8 cellular contexts compared by ENCODE assay signal in genomic region chr2:28452534-28453081, GRCh38. TPM values are rescaled to one million over a fixed set of nuclear protein-coding genes. Genes with fewer than 3 reads are reported as not detected.
DNase-seq lines count a peak whose midpoint lies in the region; ATAC-seq and TF ChIP-seq lines count a peak whose summit lies in the region.

No MANE protein-coding gene starts in this region.

- H3K4me1 ChIP-seq in OCI-LY1 (ENCODE audit: insufficient read depth, low read length, severe bottlenecking) = no peaks in the 10 kb centered on the region
- peaks cover 34 to 40% of the 10 kb centered on the region in 2 experiments for H3K4me1 ChIP-seq in neutrophil (ENCODE audit: control insufficient read depth in 1 of 2, insufficient read depth in 1 of 2, low read depth in 1 of 2, low read length in 1 of 2)
- no peaks in the 10 kb centered on the region for H3K4me1 ChIP-seq in thoracic aorta (ENCODE audit: control insufficient read depth in 1 of 2, low read depth in 2 of 2)

- H3K4me3 ChIP-seq in BJ (ENCODE audit: low read depth, low read length) (no peak overlapping the region), OCI-LY1 (ENCODE audit: low read depth, low read length, poor library complexity, severe bottlenecking) (no peak overlapping the region), fibroblast of pulmonary artery (replicated peaks; ENCODE audit: low read depth, low read length) (no peak overlapping the region), neutrophil (ENCODE audit: low read depth in 1 of 2, low read length in 1 of 2) (no peak overlapping the region), thoracic aorta (no peak overlapping the region)

- POLR2A ChIA-PET in BJ (lab: Charles Lee) = no interaction called here

- H3K27ac ChIP-seq in OCI-LY1 (ENCODE audit: low read depth, low read length, poor library complexity, severe bottlenecking) (no peak overlapping the region), neutrophil (no peak overlapping the region), thoracic aorta (no peak overlapping the region)

- H3K9me3 ChIP-seq in OCI-LY1 (ENCODE audit: low read length) = no peaks in the 10 kb centered on the region
- H3K9me3 ChIP-seq in neutrophil = no peaks in the 10 kb centered on the region
- no peaks in the 10 kb centered on the region for H3K9me3 ChIP-seq in thoracic aorta

- no peaks in the 10 kb centered on the region for H3F3A ChIP-seq in OCI-LY1 (ENCODE audit: insufficient read depth, low read length)

- H3K4me2 ChIP-seq in OCI-LY1 (ENCODE audit: low read length) = no peak overlapping the region

- H3K79me2 ChIP-seq in OCI-LY1 (ENCODE audit: insufficient read depth, low read length) = no peaks in the 10 kb centered on the region

- TF ChIP-seq CTCF in BJ (IDR thresholded peaks at IDR 0.05; ENCODE audit: insufficient read depth, low read depth, low read length) (peak; percentile 97), OCI-LY1 (IDR thresholded peaks at IDR 0.05; ENCODE audit: low read length) (peak; percentile 89), fibroblast of pulmonary artery (IDR thresholded peaks at IDR 0.05; ENCODE audit: low read length, missing control alignments) (peak; percentile 98), neutrophil (IDR thresholded peaks at IDR 0.05) (peak; percentile 97), thoracic aorta (IDR thresholded peaks at IDR 0.05) (peak; percentile 89)

- no peak overlapping the region for H3K9ac ChIP-seq in OCI-LY1 (ENCODE audit: low read length)

- no peaks in the 10 kb centered on the region for H3K27me3 ChIP-seq in BJ (ENCODE audit: control insufficient read depth, insufficient read depth, low read length)
- 0 out of 2 replicates have a peak, but pooled peaks cover 3% of the 10 kb centered on the region for H3K27me3 ChIP-seq in OCI-LY1 (ENCODE audit: insufficient read depth, low read length)
- H3K27me3 ChIP-seq in neutrophil = no peaks in the 10 kb centered on the region
- no peaks in the 10 kb centered on the region for H3K27me3 ChIP-seq in thoracic aorta (replicated peaks; ENCODE audit: insufficient read depth)

- H3K36me3 ChIP-seq in BJ (ENCODE audit: control insufficient read depth, insufficient read depth, low read length) = no peaks in the 10 kb centered on the region
- no peaks in the 10 kb centered on the region for H3K36me3 ChIP-seq in OCI-LY1 (ENCODE audit: insufficient read depth, low read length)
- H3K36me3 ChIP-seq in neutrophil = no peaks in the 10 kb centered on the region
- H3K36me3 ChIP-seq in thoracic aorta = no peaks in the 10 kb centered on the region

- ATAC-seq in GM21786 (IDR thresholded peaks at IDR 0.05; ENCODE audit: unreplicated experiment) (peak; percentile 48), thoracic aorta (ENCODE audit: insufficient number of reproducible peaks, low FRiP score, low read depth) (peak; percentile 55)

- no peaks in the 10 kb centered on the region for H3K9me2 ChIP-seq in OCI-LY1 (ENCODE audit: low read depth, low read length)

- no peak overlapping the region for H2AFZ ChIP-seq in OCI-LY1 (ENCODE audit: low read length)

- no peak for DNase-seq in BJ (ENCODE audit: low read depth)
- peak; percentile 82 for DNase-seq in activated T-cell treated with anti-CD3 and anti-CD28 coated beads, Interleukin-2, amount 50 U/mL, for 1 hour
- peak; percentile 56 for DNase-seq in fibroblast of pulmonary artery (ENCODE audit: low read depth)
- DNase-seq in thoracic aorta (ENCODE audit: low spot score) = no peak
- DNase-seq in epidermal melanocyte (ENCODE audit: insufficient read length, low spot score) = no peak

- no peaks in the 10 kb centered on the region for H4K20me1 ChIP-seq in OCI-LY1 (ENCODE audit: insufficient read depth, low read length)

- CTCF ChIA-PET in BJ (lab: Yijun Ruan, JAX) = interaction anchor here (0.5 to 2.5 kb wide), 25 partner anchors 9 to 769 kb away, joined by 3 to 19 read pairs (median 4); no protein-coding TSS in a partner anchor

RNA-seq across cellular contexts. Expression of gene PLB1, which starts 43.3 kb away (rescaled TPM):
- polyA plus RNA-seq in BJ (2011; rRNA removed) = 0.38 and 0.39 TPM in 2 replicates
- polyA minus RNA-seq in BJ (2011; rRNA and poly(A)+ RNA removed) = 0.71 and 0.82 TPM in 2 replicates
- total RNA-seq in thoracic aorta = 10 to 100 TPM; 19.2 to 29.6 TPM

RNA-seq across cellular contexts. Expression of gene FOSL2, which starts 60.0 kb away (rescaled TPM):
- 43.1 and 52.5 TPM in 2 replicates for polyA plus RNA-seq in BJ (2011; rRNA removed)
- 80.7 and 95.7 TPM in 2 replicates for polyA minus RNA-seq in BJ (2011; rRNA and poly(A)+ RNA removed)
- 100 to 1,000 TPM; 188 to 311 TPM for total RNA-seq in thoracic aorta

Comparison
In these comparisons a context has a peak if more than half of its experiments do, and no peak if none do; other contexts are left out.
1. DNase-seq: peak in activated T-cell treated with anti-CD3 and anti-CD28 coated beads, Interleukin-2, amount 50 U/mL, for 1 hour (single experiment) and fibroblast of pulmonary artery (single experiment); none in BJ (single experiment), thoracic aorta (single experiment) and epidermal melanocyte (single experiment).
2. Peak in every context shown above with its lines, with median percentiles within 50 percentile points of each other: CTCF ChIP-seq.